In the genomic region with DNA sequence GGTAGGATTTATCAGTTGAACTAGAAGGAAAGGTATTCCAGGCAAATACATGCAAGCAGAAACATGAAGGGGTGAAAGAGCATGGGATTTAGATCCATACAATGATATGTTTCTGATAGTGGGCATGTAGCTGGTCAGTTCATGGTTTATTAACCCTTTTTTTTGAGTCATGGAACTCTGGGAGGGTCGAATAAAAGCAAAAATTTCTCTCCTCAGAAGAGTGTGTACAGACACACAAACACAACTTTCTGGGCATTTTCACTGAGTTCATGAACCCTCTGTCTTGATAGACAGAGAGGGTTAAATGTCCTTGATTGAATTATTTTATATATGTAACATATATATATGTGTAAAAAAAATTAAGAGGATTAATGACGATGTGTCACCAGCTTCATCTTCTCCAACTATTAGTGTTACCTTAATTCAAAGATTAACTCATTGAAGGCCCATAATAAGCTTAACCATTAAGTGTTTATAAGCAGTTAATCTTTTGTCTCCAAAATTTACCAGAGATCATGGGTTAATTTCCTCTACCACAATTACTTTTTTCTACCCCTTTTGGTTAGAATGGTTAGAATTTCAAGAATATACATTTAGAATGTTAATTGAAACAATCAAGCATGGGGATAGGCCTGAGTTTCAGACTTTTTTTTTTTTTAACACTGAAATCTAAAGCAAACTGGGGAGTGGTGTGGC, we compare ENCODE assay signal across 15 cellular contexts. TPM values are rescaled to one million over a fixed set of nuclear protein-coding genes. Genes with fewer than 3 reads are reported as not detected.
DNase-seq lines count a peak whose midpoint lies in the region; ATAC-seq and TF ChIP-seq lines count a peak whose summit lies in the region.
"Had no signal": no experiment of that assay in that cellular context is flagged by ENCODE, and none has a peak within 500 bp of the region (broad histone marks: within the 10 kb centered on the region; RNA-seq: fewer than 3 reads in every experiment).

No MANE protein-coding gene starts in this region.

- peaks cover 17% of the 10 kb centered on the region for H3K36me3 Mint-ChIP-seq in progenitor cell of endocrine pancreas (ENCODE audit: insufficient read depth)

- H3K4me1 ChIP-seq in SJCRH30 (peaks cover 11% of the 10 kb centered on the region), fibroblast of lung (ENCODE audit: control insufficient read depth, extremely low read depth, insufficient read depth, low read length) (no peaks in the 10 kb centered on the region)

- no peaks in the 10 kb centered on the region for H3K27me3 Mint-ChIP-seq in progenitor cell of endocrine pancreas

- H3K4me2 ChIP-seq in fibroblast of lung (ENCODE audit: extremely low read depth, insufficient read depth, low read length): no peak overlapping the region

- TF ChIP-seq CTCF in fibroblast of lung (conservative IDR thresholded peaks at IDR 0.05 in 1 of 2, IDR thresholded peaks at IDR 0.05 in 1 of 2; ENCODE audit: low read depth in 1 of 2, low read length in 2 of 2) (no peak), progenitor cell of endocrine pancreas (IDR thresholded peaks at IDR 0.05; ENCODE audit: unreplicated experiment) (no peak), dorsolateral prefrontal cortex (IDR thresholded peaks at IDR 0.05 in 54 of 56, conservative IDR thresholded peaks at IDR 0.05 in 2 of 56; ENCODE audit: low read depth in 1 of 56, partially characterized antibody in 56 of 56) (no peak)

- no peak for ATAC-seq in sciatic nerve
- no peak for ATAC-seq in GM19455 (IDR thresholded peaks at IDR 0.05; ENCODE audit: unreplicated experiment)
- ATAC-seq: activated T-cell treated with anti-CD3 and anti-CD28 coated beads, Interleukin-2, amount 50 U/mL, for 4 hours; HCT116; stimulated activated naive CD8-positive, alpha-beta T cell treated with anti-CD3 and anti-CD28 coated beads, Interleukin-15, Interleukin-2, amounts not matched to agents 100 U/mL and 50 U/mL, for 24 hours had no signal

- DNase-seq in ELR (ENCODE audit: low read depth): peak; percentile 23
- no peak for DNase-seq in SJCRH30
- peak; percentile 21 to 52 for DNase-seq in fibroblast of lung (ENCODE audit: low read depth in 2 of 2)
- DNase-seq in progenitor cell of endocrine pancreas (ENCODE audit: low spot score, unreplicated experiment): no peak
- DNase-seq in SHP77 treated with DMSO at 0.1 percent for 48 hours (lab: John Stamatoyannopoulos, UW): no peak
- DNase-seq in dorsolateral prefrontal cortex: no peak
- no peak for DNase-seq in sciatic nerve (ENCODE audit: low spot score)
- DNase-seq: activated CD4-positive, CD25-positive, alpha-beta regulatory T cell; activated T-cell treated with anti-CD3 and anti-CD28 coated beads, Interleukin-2, amount 50 U/mL, for 4 hours; aorta; occipital lobe; stimulated activated CD4-positive, alpha-beta T cell treated with anti-CD3 and anti-CD28 coated beads, Interleukin-4, amount 100 ng/mL, for 24 hours; stimulated activated naive CD8-positive, alpha-beta T cell treated with anti-CD3 and anti-CD28 coated beads, Interleukin-15, Interleukin-2, amounts not matched to agents 100 U/mL and 50 U/mL, for 24 hours had no signal

- no peaks in the 10 kb centered on the region for H4K20me1 ChIP-seq in fibroblast of lung (ENCODE audit: control insufficient read depth, extremely low read depth, insufficient read depth, low read length)

- peaks cover 34% of the 10 kb centered on the region for H3K79me2 ChIP-seq in fibroblast of lung (ENCODE audit: control insufficient read depth, insufficient read depth, low read length)

- no peak overlapping the region for H2AFZ ChIP-seq in fibroblast of lung (ENCODE audit: low read length)

- intact Hi-C loops in dorsolateral prefrontal cortex (cut with DNase I): loop anchor here (5.0 to 10.0 kb wide), 3 partner anchors 37 to 978 kb away; a partner anchor contains a TSS
- intact Hi-C loops in sciatic nerve (cut with DNase I): no loop called here

- no peak overlapping the region for H3K9ac ChIP-seq in fibroblast of lung (ENCODE audit: insufficient read depth, low read length)

- no peaks in the 10 kb centered on the region for H3K9me3 Mint-ChIP-seq in progenitor cell of endocrine pancreas (ENCODE audit: low read depth)
- H3K9me3 Mint-ChIP-seq: activated T-cell treated with anti-CD3 and anti-CD28 coated beads, Interleukin-2, amount 50 U/mL, for 4 hours had no signal

- H3K27ac ChIP-seq in SJCRH30 (peak overlapping the region; percentile 2; the same call in 1 of the 2 replicates), fibroblast of lung (ENCODE audit: insufficient read depth, low read length) (no peak overlapping the region), dorsolateral prefrontal cortex (no peak overlapping the region)

- H3K27ac Mint-ChIP-seq in progenitor cell of endocrine pancreas: peak overlapping the region; percentile 76

- no peaks in the 10 kb centered on the region for H3K27me3 ChIP-seq in SJCRH30
- H3K27me3 ChIP-seq in fibroblast of lung (ENCODE audit: control insufficient read depth, insufficient read depth, low read length): no peaks in the 10 kb centered on the region
- H3K27me3 ChIP-seq in dorsolateral prefrontal cortex: no peaks in the 10 kb centered on the region

- H3K36me3 ChIP-seq in SJCRH30: peaks cover 37% of the 10 kb centered on the region
- peaks cover 10% of the 10 kb centered on the region for H3K36me3 ChIP-seq in fibroblast of lung (ENCODE audit: control insufficient read depth, insufficient read depth, low read length)

- no peak overlapping the region for H3K4me3 ChIP-seq in SJCRH30
- peak overlapping the region in 2 of 4 experiments; percentile 94 to 96 for H3K4me3 ChIP-seq in fibroblast of lung (replicated peaks in 1 of 4; ENCODE audit: control extremely low read depth in 1 of 4, insufficient read depth in 1 of 4, low read depth in 3 of 4, low read length in 4 of 4)
- peak overlapping the region in 5 of 59 donors; percentile 82 to 98 (median 95) for H3K4me3 ChIP-seq in dorsolateral prefrontal cortex

- H3K4me1 Mint-ChIP-seq in progenitor cell of endocrine pancreas (ENCODE audit: low read depth): peaks cover 25% of the 10 kb centered on the region

- H3K9me3 ChIP-seq in SJCRH30 (replicated peaks): no peaks in the 10 kb centered on the region
- no peaks in the 10 kb centered on the region for H3K9me3 ChIP-seq in fibroblast of lung (ENCODE audit: control insufficient read depth, insufficient read depth, low read depth, low read length)

- H3K4me3 Mint-ChIP-seq in progenitor cell of endocrine pancreas (ENCODE audit: low read depth): no peak overlapping the region

RNA-seq across cellular contexts. Expression of a gene that starts 4.6 kb away (rescaled TPM):
- 92.2 and 96.2 TPM in 2 replicates for total RNA-seq in SJCRH30 (2014; rRNA removed; shearing (Covaris generic))
- total RNA-seq in fibroblast of lung (112 and 145 TPM in 2 replicates), progenitor cell of endocrine pancreas (93.8 and 107 TPM in 2 replicates), dorsolateral prefrontal cortex (100 to 1,000 TPM in 18 of 120 experiments, 10 to 100 TPM in 102; 41.3 to 211 (median 70.6) TPM), sciatic nerve (179 TPM)
- polyA plus RNA-seq in fibroblast of lung: 22.6 and 73.7 TPM in 2 replicates
- polyA plus RNA-seq in fibroblast of lung (2012): 39.2 and 112 TPM in 2 replicates
- 34.1 and 57.9 TPM in 2 replicates for polyA minus RNA-seq in fibroblast of lung (ENCODE audit: low replicate concordance)

Comparison
In these comparisons a context has a peak if more than half of its experiments do, and no peak if none do; other contexts are left out.
1. DNase-seq: peak in ELR (single experiment) and fibroblast of lung (2 of 2); none in SJCRH30 (0 of 2), progenitor cell of endocrine pancreas (single experiment), SHP77 treated with DMSO at 0.1 percent for 48 hours (single experiment), dorsolateral prefrontal cortex (0 of 10) and sciatic nerve (single experiment).